In genomic region chr10:93403152-93403551, GRCh38 we compare ENCODE assay signal across 18 cellular contexts.
"Had no signal": no experiment of that assay in that cellular context is flagged by ENCODE, and none has a peak within 500 bp of the region (broad histone marks: within the 10 kb centered on the region; RNA-seq: fewer than 3 reads in every experiment).

No MANE protein-coding gene starts in this region.

- H2AFZ ChIP-seq: neural progenitor cell had no signal

- DNase-seq: activated CD4-positive, alpha-beta T cell treated with anti-CD3 and anti-CD28 coated beads, Interleukin-2, amount 50 U/mL, for 48 hours; activated CD8-positive, alpha-beta memory T cell treated with anti-CD3 and anti-CD28 coated beads, Interleukin-2, amount 10 ng/mL, durations not matched to agents 7 days and 5 days; activated effector memory CD4-positive, alpha-beta T cell treated with anti-CD3 and anti-CD28 coated beads, Interleukin-2, amount 50 U/mL, for 16 hours; activated T-cell treated with anti-CD3 and anti-CD28 coated beads, Interleukin-2, amount 50 U/mL, for 24 hours; amniotic stem cell; dorsolateral prefrontal cortex; heart left ventricle; right cardiac atrium; stimulated activated naive B cell treated with anti-CD40 and anti-IgM and Interleukin-4, amounts not matched to agents 10 μg/mL and 1 μg/mL and 100 μg/mL, for 72 hours; substantia nigra; SW 1271; upper lobe of left lung had no signal

- H3K4me3 ChIP-seq: dorsolateral prefrontal cortex, heart left ventricle, neural progenitor cell, upper lobe of left lung had no signal

- H3K9ac ChIP-seq: neural progenitor cell had no signal

- H3K4me1 ChIP-seq: upper lobe of left lung had no signal

- H3K4me3 Mint-ChIP-seq: activated CD8-positive, alpha-beta memory T cell treated with anti-CD3 and anti-CD28 coated beads, Interleukin-2, amount 10 ng/mL, durations not matched to agents 7 days and 5 days; activated T-cell treated with anti-CD3 and anti-CD28 coated beads, Interleukin-2, amount 50 U/mL, for 24 hours; neural progenitor cell; stimulated activated naive B cell treated with anti-CD40 and anti-IgM and Interleukin-4, amounts not matched to agents 10 μg/mL and 1 μg/mL and 100 μg/mL, for 72 hours; T-helper 2 cell treated with Interferon-gamma antibody and Interleukin-4, amounts not matched to agents 5 μg/mL and 100 μg/mL, for 36 hours had no signal

- H3K27me3 ChIP-seq: dorsolateral prefrontal cortex, foreskin keratinocyte, heart left ventricle, neural progenitor cell, upper lobe of left lung had no signal

- H3K4me2 ChIP-seq: neural progenitor cell had no signal

- FAIRE-seq: islet of Langerhans had no signal

- H3K27ac Mint-ChIP-seq: activated CD8-positive, alpha-beta memory T cell treated with anti-CD3 and anti-CD28 coated beads, Interleukin-2, amount 10 ng/mL, durations not matched to agents 7 days and 5 days; activated T-cell treated with anti-CD3 and anti-CD28 coated beads, Interleukin-2, amount 50 U/mL, for 24 hours; neural progenitor cell; stimulated activated naive B cell treated with anti-CD40 and anti-IgM and Interleukin-4, amounts not matched to agents 10 μg/mL and 1 μg/mL and 100 μg/mL, for 72 hours; T-helper 2 cell treated with Interferon-gamma antibody and Interleukin-4, amounts not matched to agents 5 μg/mL and 100 μg/mL, for 36 hours had no signal

- H3K36me3 Mint-ChIP-seq: neural progenitor cell; stimulated activated naive B cell treated with anti-CD40 and anti-IgM and Interleukin-4, amounts not matched to agents 10 μg/mL and 1 μg/mL and 100 μg/mL, for 72 hours had no signal

- H3K36me3 ChIP-seq: neural progenitor cell had no signal

- H3K4me1 Mint-ChIP-seq: stimulated activated naive B cell treated with anti-CD40 and anti-IgM and Interleukin-4, amounts not matched to agents 10 μg/mL and 1 μg/mL and 100 μg/mL, for 72 hours had no signal

- H3K9me3 Mint-ChIP-seq: activated naive CD4-positive, alpha-beta T cell treated with anti-CD3 and anti-CD28 coated beads, Interleukin-2, amount 50 U/mL, for 72 hours; activated T-cell treated with anti-CD3 and anti-CD28 coated beads, Interleukin-2, amount 50 U/mL, for 24 hours; neural progenitor cell; stimulated activated naive B cell treated with anti-CD40 and anti-IgM and Interleukin-4, amounts not matched to agents 10 μg/mL and 1 μg/mL and 100 μg/mL, for 72 hours; T-helper 2 cell treated with Interferon-gamma antibody and Interleukin-4, amounts not matched to agents 5 μg/mL and 100 μg/mL, for 36 hours had no signal

- H3K27me3 Mint-ChIP-seq: activated CD8-positive, alpha-beta memory T cell treated with anti-CD3 and anti-CD28 coated beads, Interleukin-2, amount 10 ng/mL, durations not matched to agents 7 days and 5 days; activated T-cell treated with anti-CD3 and anti-CD28 coated beads, Interleukin-2, amount 50 U/mL, for 24 hours had no signal

- H3K27ac ChIP-seq: dorsolateral prefrontal cortex, foreskin keratinocyte, neural progenitor cell, upper lobe of left lung had no signal

- ATAC-seq: activated CD8-positive, alpha-beta memory T cell treated with anti-CD3 and anti-CD28 coated beads, Interleukin-2, amount 10 ng/mL, durations not matched to agents 7 days and 5 days; activated naive CD4-positive, alpha-beta T cell treated with anti-CD3 and anti-CD28 coated beads, Interleukin-2, amount 50 U/mL, for 72 hours; left lobe of liver; right cardiac atrium; stimulated activated naive B cell treated with anti-CD40 and anti-IgM and Interleukin-4, amounts not matched to agents 10 μg/mL and 1 μg/mL and 100 μg/mL, for 72 hours had no signal

- H3K9me3 ChIP-seq: heart left ventricle, upper lobe of left lung had no signal
